Comparison of ENCODE assay signal across 5 cellular contexts in genomic region chr14:39036760-39037159, GRCh38.
"Had no signal": no experiment of that assay in that cellular context is flagged by ENCODE, and none has a peak within 500 bp of the region (broad histone marks: within the 10 kb centered on the region; RNA-seq: fewer than 3 reads in every experiment).

No MANE protein-coding gene starts in this region.

- H3K4me1 Mint-ChIP-seq: GM23338, H9 had no signal

- H2AFZ ChIP-seq: GM23338 had no signal

- DNase-seq: H9, HCEC 1CT, KG1 had no signal

- H3K4me3 Mint-ChIP-seq: GM23338, H9 had no signal

- ATAC-seq: GM23338, K562 had no signal

- H3K27ac Mint-ChIP-seq: GM23338, H9 had no signal

- H3K4me3 ChIP-seq: GM23338, K562 had no signal

- H3K4me2 ChIP-seq: GM23338 had no signal

- H3K9me3 Mint-ChIP-seq: GM23338, H9 had no signal
